Comparison of ENCODE assay signal across 2 cellular contexts in genomic region chr4:129972257-129972656, GRCh38.
TF ChIP-seq lines count a peak whose summit lies in the region.

No MANE protein-coding gene starts in this region.

TF ChIP-seq in GM12878, 131 proteins besides CTCF, POLR2A, EP300 and RAD21 (continued from another document):
- no peak for TF ChIP-seq E4F1 (IDR thresholded peaks at IDR 0.05; ENCODE audit: borderline replicate concordance, partially characterized antibody)
- no peak for TF ChIP-seq USF1 (IDR thresholded peaks at IDR 0.05; ENCODE audit: borderline replicate concordance, extremely low read length, insufficient read depth, low read depth, low read length)

TF ChIP-seq in liver, 16 proteins besides CTCF, POLR2A, EP300 and RAD21 (continued from another document):
- TF ChIP-seq HNF4G (IDR thresholded peaks at IDR 0.05) = no peak
- no peak for TF ChIP-seq MAX (IDR thresholded peaks at IDR 0.05)
- no peak for TF ChIP-seq FOXA1 (IDR thresholded peaks at IDR 0.05)
- TF ChIP-seq HNF4A (conservative IDR thresholded peaks at IDR 0.05) = no peak
